11 cellular contexts compared by ENCODE assay signal in the genomic region with DNA sequence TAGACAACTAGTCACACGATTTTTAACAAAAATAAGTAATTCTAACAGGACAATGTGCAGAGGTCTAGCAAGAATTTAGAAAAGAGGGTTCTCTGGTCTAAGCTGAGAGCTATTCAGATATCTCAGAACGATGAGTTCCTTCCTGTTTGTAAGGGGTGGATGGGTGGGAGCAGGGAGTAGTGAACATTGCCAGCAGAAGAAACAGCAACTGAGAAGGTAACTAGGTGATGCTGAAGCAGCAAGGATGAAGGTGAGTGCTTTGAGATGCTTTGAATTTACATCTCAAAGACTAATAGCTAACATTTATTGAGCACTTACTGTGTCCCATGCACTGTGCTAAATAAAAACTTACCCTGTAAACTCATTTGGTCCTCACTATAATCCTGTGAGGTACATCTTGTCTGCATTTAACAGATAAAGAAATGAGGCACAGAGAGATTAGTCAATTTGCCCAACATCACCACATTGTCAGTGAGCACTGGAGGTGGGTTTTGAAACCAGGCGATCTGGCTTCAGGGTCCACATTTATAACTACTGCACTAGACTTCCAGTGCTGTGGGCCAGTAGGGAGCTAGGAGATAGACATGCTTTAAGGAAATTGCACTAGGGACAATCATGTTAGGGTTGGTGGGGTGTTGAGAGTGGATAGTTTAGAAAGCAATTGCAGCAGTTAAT. TPM values are rescaled to one million over a fixed set of nuclear protein-coding genes. Genes with fewer than 3 reads are reported as not detected.
A peak's percentile ranks its signal among the peaks of the same experiment; 100 is the strongest.
DNase-seq lines count a peak whose midpoint lies in the region; ATAC-seq and TF ChIP-seq lines count a peak whose summit lies in the region.
"Had no signal": no experiment of that assay in that cellular context is flagged by ENCODE, and none has a peak within 500 bp of the region (broad histone marks: within the 10 kb centered on the region; RNA-seq: fewer than 3 reads in every experiment).

No MANE protein-coding gene starts in this region.

- H3K4me3 ChIP-seq in brain microvascular endothelial cell (ENCODE audit: low read depth, low read length): no peak overlapping the region
- H3K4me3 ChIP-seq: HAP-1, heart right ventricle, vagina had no signal

- peak overlapping the region; percentile 68 for H3K27ac Mint-ChIP-seq in T-helper 1 cell treated with Interleukin-12 subunit alpha and Interleukin-12 subunit beta and Interleukin-4 antibody, amounts not matched to agents 30 μg/mL and 1 μg/mL, for 36 hours
- H3K27ac Mint-ChIP-seq in activated naive CD8-positive, alpha-beta T cell treated with anti-CD3 and anti-CD28 coated beads, Interleukin-2, amount 50 U/mL, for 24 hours: peak overlapping the region; percentile 66
- no peak overlapping the region for H3K27ac Mint-ChIP-seq in neural crest cell (ENCODE audit: unreplicated experiment)

- peaks cover 41% of the 10 kb centered on the region for H3K36me3 ChIP-seq in brain microvascular endothelial cell (replicated peaks)

- H3K36me3 Mint-ChIP-seq in T-helper 1 cell treated with Interleukin-12 subunit alpha and Interleukin-12 subunit beta and Interleukin-4 antibody, amounts not matched to agents 30 μg/mL and 1 μg/mL, for 36 hours (ENCODE audit: low read depth): peaks cover 29% of the 10 kb centered on the region
- H3K36me3 Mint-ChIP-seq in activated naive CD8-positive, alpha-beta T cell treated with anti-CD3 and anti-CD28 coated beads, Interleukin-2, amount 50 U/mL, for 24 hours (ENCODE audit: low read depth): peaks cover 29% of the 10 kb centered on the region
- peaks cover 12% of the 10 kb centered on the region for H3K36me3 Mint-ChIP-seq in neural crest cell (ENCODE audit: low read depth)

- peaks cover 26% of the 10 kb centered on the region for H3K4me1 Mint-ChIP-seq in T-helper 1 cell treated with Interleukin-12 subunit alpha and Interleukin-12 subunit beta and Interleukin-4 antibody, amounts not matched to agents 30 μg/mL and 1 μg/mL, for 36 hours (ENCODE audit: low read depth)
- peaks cover 33% of the 10 kb centered on the region for H3K4me1 Mint-ChIP-seq in activated naive CD8-positive, alpha-beta T cell treated with anti-CD3 and anti-CD28 coated beads, Interleukin-2, amount 50 U/mL, for 24 hours
- H3K4me1 Mint-ChIP-seq in neural crest cell: peaks cover 10% of the 10 kb centered on the region

- no peaks in the 10 kb centered on the region for H3K27me3 ChIP-seq in brain microvascular endothelial cell (replicated peaks)
- H3K27me3 ChIP-seq: heart right ventricle, vagina had no signal

- TF ChIP-seq CTCF in neural crest cell (conservative IDR thresholded peaks at IDR 0.05): no peak
- no peak for TF ChIP-seq CTCF in brain microvascular endothelial cell (IDR thresholded peaks at IDR 0.05; ENCODE audit: low read depth, low read length, missing control alignments)

- ATAC-seq in HG03354 (IDR thresholded peaks at IDR 0.05; ENCODE audit: poor library complexity, severe bottlenecking, unreplicated experiment): peak; percentile 24
- peak; percentile 25 for ATAC-seq in activated naive CD8-positive, alpha-beta T cell treated with anti-CD3 and anti-CD28 coated beads, Interleukin-2, amount 50 U/mL, for 24 hours

- no peak overlapping the region for H3K4me3 Mint-ChIP-seq in T-helper 1 cell treated with Interleukin-12 subunit alpha and Interleukin-12 subunit beta and Interleukin-4 antibody, amounts not matched to agents 30 μg/mL and 1 μg/mL, for 36 hours
- no peak overlapping the region for H3K4me3 Mint-ChIP-seq in activated naive CD8-positive, alpha-beta T cell treated with anti-CD3 and anti-CD28 coated beads, Interleukin-2, amount 50 U/mL, for 24 hours
- H3K4me3 Mint-ChIP-seq in neural crest cell: peak overlapping the region; percentile 25

- DNase-seq in T-helper 1 cell: no peak
- no peak for DNase-seq in activated naive CD8-positive, alpha-beta T cell treated with anti-CD3 and anti-CD28 coated beads, Interleukin-2, amount 50 U/mL, for 24 hours
- no peak for DNase-seq in neural crest cell (ENCODE audit: low read depth, low spot score)
- DNase-seq in brain microvascular endothelial cell: no peak
- no peak for DNase-seq in NCI-H748 (lab: John Stamatoyannopoulos, UW; ENCODE audit: unreplicated experiment)
- DNase-seq in CD1c-positive myeloid dendritic cell (ENCODE audit: extremely low spot score): no peak

- H3K9me3 Mint-ChIP-seq in T-helper 1 cell treated with Interleukin-12 subunit alpha and Interleukin-12 subunit beta and Interleukin-4 antibody, amounts not matched to agents 30 μg/mL and 1 μg/mL, for 36 hours: no peaks in the 10 kb centered on the region
- H3K9me3 Mint-ChIP-seq in activated naive CD8-positive, alpha-beta T cell treated with anti-CD3 and anti-CD28 coated beads, Interleukin-2, amount 50 U/mL, for 24 hours: no peaks in the 10 kb centered on the region
- no peaks in the 10 kb centered on the region for H3K9me3 Mint-ChIP-seq in neural crest cell

- H3K27ac ChIP-seq in brain microvascular endothelial cell: no peak overlapping the region
- H3K27ac ChIP-seq: heart right ventricle, vagina had no signal

- no peaks in the 10 kb centered on the region for H3K27me3 Mint-ChIP-seq in T-helper 1 cell treated with Interleukin-12 subunit alpha and Interleukin-12 subunit beta and Interleukin-4 antibody, amounts not matched to agents 30 μg/mL and 1 μg/mL, for 36 hours (ENCODE audit: low read depth)
- no peaks in the 10 kb centered on the region for H3K27me3 Mint-ChIP-seq in activated naive CD8-positive, alpha-beta T cell treated with anti-CD3 and anti-CD28 coated beads, Interleukin-2, amount 50 U/mL, for 24 hours
- H3K27me3 Mint-ChIP-seq in neural crest cell (ENCODE audit: low read depth): peaks cover 20% of the 10 kb centered on the region

- in situ Hi-C loops in brain microvascular endothelial cell (cut with HindIII; ENCODE audit: low pct_ligation_motif_present, low sequenced_read_pairs): no loop called here

RNA-seq across cellular contexts. Expression of gene BRD2, which starts 15.7 kb away (rescaled TPM):
- 312 and 329 TPM in 2 replicates for total RNA-seq in neural crest cell

RNA-seq across cellular contexts. Expression of gene HLA-DOA, which starts 25.3 kb away (rescaled TPM):
- 1.7 and 2.8 TPM in 2 replicates for total RNA-seq in neural crest cell

RNA-seq across cellular contexts. Expression of gene HLA-DMA, which starts 31.2 kb away (rescaled TPM):
- 0.89 and 1.7 TPM in 2 replicates for total RNA-seq in neural crest cell

RNA-seq across cellular contexts. Expression of gene HLA-DMB, which starts 43.3 kb away (rescaled TPM):
- 0.59 and 0.63 TPM in 2 replicates for total RNA-seq in neural crest cell
